1 cellular context compared by ENCODE assay signal in the genomic region with DNA sequence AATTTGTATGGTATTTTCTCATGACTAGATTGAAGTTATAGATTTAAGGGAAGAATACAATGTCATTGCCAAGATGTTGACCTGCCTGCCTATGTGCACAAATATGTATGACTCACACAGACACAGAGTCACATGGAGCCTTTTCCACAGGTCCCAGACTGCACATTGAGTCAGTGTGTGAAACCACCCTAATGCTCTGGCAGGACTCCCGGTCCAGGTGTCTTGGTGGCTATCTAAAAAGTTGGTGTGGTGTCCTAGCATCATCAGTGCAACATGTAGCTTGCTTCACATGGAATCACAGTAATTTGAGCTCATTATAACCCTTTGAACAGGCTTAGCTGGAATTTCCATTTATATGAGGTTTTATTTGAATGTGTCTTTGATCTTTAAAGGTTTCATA.
A peak's percentile ranks its signal among the peaks of the same experiment; 100 is the strongest.
TF ChIP-seq lines count a peak whose summit lies in the region.

No MANE protein-coding gene starts in this region.

TF ChIP-seq in HEK293, 187 proteins besides CTCF, POLR2A, EP300 and RAD21 (continued from another document):
- TF ChIP-seq ZNF707 (tag by site-specific recombination; IDR thresholded peaks at IDR 0.05) (no peak), GLI4 (tag by site-specific recombination; IDR thresholded peaks at IDR 0.05) (no peak), SCRT2 (tag by site-specific recombination; IDR thresholded peaks at IDR 0.05) (peak; percentile 86)
